8 cellular contexts compared by ENCODE assay signal in genomic region chr7:45111298-45112223, GRCh38. TPM values are rescaled to one million over a fixed set of nuclear protein-coding genes. Genes with fewer than 3 reads are reported as not detected.
DNase-seq lines count a peak whose midpoint lies in the region; ATAC-seq and TF ChIP-seq lines count a peak whose summit lies in the region.

TBRG4 (minus strand) TSS chr7:45111697; CDS start chr7:45109237, 2,460 bp downstream.

- H3K4me3 Mint-ChIP-seq in activated CD4-positive, alpha-beta T cell treated with anti-CD3 and anti-CD28 coated beads, Interleukin-2, amount 10 ng/mL, durations not matched to agents 7 days and 5 days, result peak within 1 kb of the TSS; percentile 82

- CTCF ChIA-PET in activated CD4-positive, alpha-beta T cell treated with anti-CD3 and anti-CD28 coated beads, Interleukin-2, amount 10 ng/mL, durations not matched to agents 7 days and 5 days (lab: Charles Lee), result interaction anchor here (0.8 to 3.6 kb wide), 5 partner anchors 11 to 264 kb away, joined by 3 to 17 read pairs (median 7); partner anchors contain the start of gene H2AZ2

- H3K9me3 Mint-ChIP-seq in activated CD4-positive, alpha-beta T cell treated with anti-CD3 and anti-CD28 coated beads, Interleukin-2, amount 10 ng/mL, durations not matched to agents 7 days and 5 days, result no peaks in the 10 kb centered on the region

- H3K27ac ChIP-seq in C4-2B, result peak within 1 kb of the TSS; percentile 94

- POLR2A ChIA-PET in activated CD4-positive, alpha-beta T cell treated with anti-CD3 and anti-CD28 coated beads, Interleukin-2, amount 10 ng/mL, durations not matched to agents 7 days and 5 days (lab: Charles Lee), result interaction anchor here (0.7 kb wide), 1 partner anchor 131 kb away, joined by 4 read pairs; no protein-coding TSS in a partner anchor

- DNase-seq in NCI-H526 treated with DMSO at 0.1 percent for 48 hours (lab: John Stamatoyannopoulos, UW) (peak; percentile 83), cortex of kidney (lab: John Stamatoyannopoulos, UW) (peak; percentile 75), left colon (peak; percentile 93 to 98)
- peak; percentile 95 for DNase-seq in activated CD4-positive, alpha-beta T cell treated with anti-CD3 and anti-CD28 coated beads, Interleukin-2, amount 10 ng/mL, durations not matched to agents 7 days and 5 days
- peak; percentile 93 for DNase-seq in stimulated activated CD4-positive, alpha-beta T cell treated with anti-CD3 and anti-CD28 coated beads, Interleukin-1b, Interleukin-23, amount 100 ng/mL, for 48 hours

- TF ChIP-seq CTCF in C4-2B (conservative IDR thresholded peaks at IDR 0.05), result peak; percentile 72

- intact Hi-C loops in left colon (cut with DNase I, micrococcal nuclease), result loop anchor here in 1 of 2 donors (10.0 kb wide), 1 partner anchor 127 kb away; no protein-coding TSS in a partner anchor

- H3K27ac Mint-ChIP-seq in activated CD4-positive, alpha-beta T cell treated with anti-CD3 and anti-CD28 coated beads, Interleukin-2, amount 10 ng/mL, durations not matched to agents 7 days and 5 days, result peak within 1 kb of the TSS; percentile 94

- H3K4me1 Mint-ChIP-seq in activated CD4-positive, alpha-beta T cell treated with anti-CD3 and anti-CD28 coated beads, Interleukin-2, amount 10 ng/mL, durations not matched to agents 7 days and 5 days, result peaks cover 41% of the 10 kb centered on the region

- H3K36me3 Mint-ChIP-seq in activated CD4-positive, alpha-beta T cell treated with anti-CD3 and anti-CD28 coated beads, Interleukin-2, amount 10 ng/mL, durations not matched to agents 7 days and 5 days (ENCODE audit: low read depth), result peaks cover 22% of the 10 kb centered on the region

- peak; percentile 91 for ATAC-seq in GM19328 (IDR thresholded peaks at IDR 0.05; ENCODE audit: unreplicated experiment)
- ATAC-seq in HG03520 (IDR thresholded peaks at IDR 0.05; ENCODE audit: unreplicated experiment), result peak; percentile 91
- peak; percentile 95 for ATAC-seq in left colon

- peaks cover 20% of the 10 kb centered on the region for H3K27me3 Mint-ChIP-seq in activated CD4-positive, alpha-beta T cell treated with anti-CD3 and anti-CD28 coated beads, Interleukin-2, amount 10 ng/mL, durations not matched to agents 7 days and 5 days

RNA-seq across cellular contexts. Expression of gene TBRG4, which starts in this region (rescaled TPM):
- 100 to 1,000 TPM in 1 of 2 experiments, 10 to 100 TPM in 1; 98.9 to 102 TPM for total RNA-seq in activated CD4-positive, alpha-beta T cell treated with anti-CD3 and anti-CD28 coated beads, Interleukin-2, amount 10 ng/mL, durations not matched to agents 7 days and 5 days
- 10 to 100 TPM; 80.9 to 88.7 TPM for total RNA-seq in left colon

Comparison
In these comparisons a context has a peak if more than half of its experiments do, and no peak if none do; other contexts are left out.
1. Peak in every context shown above with its lines: DNase-seq, ATAC-seq and H3K27ac ChIP-seq.